Comparison of ENCODE assay signal across 8 cellular contexts in the genomic region with DNA sequence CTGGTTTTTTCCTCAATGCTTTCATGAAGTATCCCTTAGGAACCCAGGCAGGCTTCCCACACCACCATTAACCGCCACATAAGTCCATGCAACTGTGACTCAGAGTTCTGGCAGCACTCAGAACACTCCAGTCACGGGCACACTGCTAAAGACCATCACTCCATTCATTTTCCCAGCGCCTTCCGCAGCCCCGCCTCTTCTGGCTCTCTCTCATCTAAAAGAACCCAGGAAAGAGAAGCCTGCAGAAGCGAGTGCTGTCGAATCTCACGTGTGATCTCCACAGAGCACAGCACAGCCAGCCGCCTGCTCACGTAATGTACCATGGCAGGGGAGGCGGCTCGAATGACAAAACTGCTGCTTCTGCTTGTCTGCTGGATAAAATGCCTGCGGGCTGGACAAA. TPM values are rescaled to one million over a fixed set of nuclear protein-coding genes. Genes with fewer than 3 reads are reported as not detected.
DNase-seq lines count a peak whose midpoint lies in the region; ATAC-seq and TF ChIP-seq lines count a peak whose summit lies in the region.
"Had no signal": no experiment of that assay in that cellular context is flagged by ENCODE, and none has a peak within 500 bp of the region (broad histone marks: within the 10 kb centered on the region; RNA-seq: fewer than 3 reads in every experiment).

No MANE protein-coding gene starts in this region.

- H3K4me3 ChIP-seq in RWPE2 (ENCODE audit: severe bottlenecking), result no peak overlapping the region
- H3K4me3 ChIP-seq in esophagus squamous epithelium, result peak overlapping the region in 3 of 4 donors; percentile 12 to 83 (median 83)
- peak overlapping the region; percentile 55 for H3K4me3 ChIP-seq in skeletal muscle satellite cell (ENCODE audit: low read length)

- TF ChIP-seq CTCF in RWPE2 (IDR thresholded peaks at IDR 0.05; ENCODE audit: poor library complexity, severe bottlenecking), result no peak
- TF ChIP-seq CTCF in esophagus squamous epithelium (IDR thresholded peaks at IDR 0.05), result no peak

- H3K9ac ChIP-seq in skeletal muscle satellite cell (ENCODE audit: low read depth, low read length), result peak overlapping the region; percentile 100

- H3K36me3 ChIP-seq in RWPE2 (ENCODE audit: low read depth) (peaks cover 23% of the 10 kb centered on the region), esophagus squamous epithelium (peaks cover 0 to 27% (median 0%) of the 10 kb centered on the region in 3 donors), skeletal muscle satellite cell (ENCODE audit: insufficient read depth, low read length) (no peaks in the 10 kb centered on the region)

- 38 to 43% methylated on average over 4 to 11 of the region's 13 CpGs for WGBS in esophagus squamous epithelium, 2 donors

- peak in 2 of 4 donors; percentile 5 to 14 for TF ChIP-seq POLR2A in esophagus squamous epithelium (IDR thresholded peaks at IDR 0.05)

- intact Hi-C loops in esophagus squamous epithelium (cut with DNase I), result no loop called here

- DNase-seq in GM04503 (ENCODE audit: low read depth) (peak; percentile 31), RWPE2 (ENCODE audit: low spot score) (no peak), esophagus squamous epithelium (lab: John Stamatoyannopoulos, UW) (no peak), pons (ENCODE audit: low spot score) (no peak)
- DNase-seq in NK-92 treated with Interleukin-12 subunit alpha and Interleukin-12 subunit beta, amount 100 ng/mL, for 24 hours (lab: John Stamatoyannopoulos, UW), result no peak

- ATAC-seq in RWPE2 (ENCODE audit: low read depth), result no peak
- ATAC-seq in HG03175 (IDR thresholded peaks at IDR 0.05; ENCODE audit: unreplicated experiment), result no peak
- ATAC-seq: left lung had no signal

- H3K27ac ChIP-seq in RWPE2 (ENCODE audit: poor library complexity, severe bottlenecking) (peak overlapping the region; percentile 78), esophagus squamous epithelium (peak overlapping the region; percentile 93 to 98 (median 97))
- H3K27ac ChIP-seq: left lung had no signal

- peak overlapping the region; percentile 79 for H3K4me2 ChIP-seq in skeletal muscle satellite cell (ENCODE audit: low read length)

- H3K27me3 ChIP-seq in RWPE2 (ENCODE audit: insufficient read depth, poor library complexity, severe bottlenecking), result no peaks in the 10 kb centered on the region
- H3K27me3 ChIP-seq in esophagus squamous epithelium, result no peaks in the 10 kb centered on the region
- no peaks in the 10 kb centered on the region for H3K27me3 ChIP-seq in skeletal muscle satellite cell (ENCODE audit: control insufficient read depth, insufficient read depth, low read length)
- H3K27me3 ChIP-seq: left lung had no signal

- H3K4me1 ChIP-seq in RWPE2 (ENCODE audit: insufficient read depth, poor library complexity, severe bottlenecking) (peaks cover 35% of the 10 kb centered on the region), esophagus squamous epithelium (peaks cover 32 to 77% (median 47%) of the 10 kb centered on the region in 3 donors), skeletal muscle satellite cell (ENCODE audit: control insufficient read depth, insufficient read depth, low read length) (peaks cover 51% of the 10 kb centered on the region)

- no peaks in the 10 kb centered on the region for H3K9me3 ChIP-seq in RWPE2 (ENCODE audit: severe bottlenecking)
- no peaks in the 10 kb centered on the region for H3K9me3 ChIP-seq in esophagus squamous epithelium
- H3K9me3 ChIP-seq in skeletal muscle satellite cell (replicated peaks; ENCODE audit: low read length), result no peaks in the 10 kb centered on the region
- H3K9me3 ChIP-seq: left lung had no signal

RNA-seq across cellular contexts. Expression of a gene that starts 1.9 kb away (rescaled TPM):
- total RNA-seq in esophagus squamous epithelium, result 10 to 100 TPM; 44.5 to 63.6 (median 47.4) TPM
- 47.0 and 47.7 TPM in 2 replicates for total RNA-seq in skeletal muscle satellite cell (2012; rRNA removed)

RNA-seq across cellular contexts. Expression of a gene that starts 11.9 kb away (rescaled TPM):
- 100 to 1,000 TPM in 2 of 4 donors, 10 to 100 TPM in 2; 56.7 to 204 (median 98.9) TPM for total RNA-seq in esophagus squamous epithelium
- total RNA-seq in skeletal muscle satellite cell (2012; rRNA removed), result under 0.01 TPM in 1 of 2 replicates, not detected in the other

RNA-seq across cellular contexts. Expression of a gene that starts 37.4 kb away (rescaled TPM):
- total RNA-seq in esophagus squamous epithelium, result 10 to 100 TPM; 11.3 to 26.9 (median 18.9) TPM
- total RNA-seq in skeletal muscle satellite cell (2012; rRNA removed), result 8.6 and 11.4 TPM in 2 replicates
